8 cellular contexts compared by ENCODE assay signal in genomic region chr3:123642182-123642956, GRCh38. TPM values are rescaled to one million over a fixed set of nuclear protein-coding genes. Genes with fewer than 3 reads are reported as not detected.
A peak's percentile ranks its signal among the peaks of the same experiment; 100 is the strongest.
DNase-seq lines count a peak whose midpoint lies in the region; ATAC-seq and TF ChIP-seq lines count a peak whose summit lies in the region.

No MANE protein-coding gene starts in this region.

- peak; percentile 74 for ATAC-seq in GM21390 (IDR thresholded peaks at IDR 0.05; ENCODE audit: unreplicated experiment)
- peak; percentile 50 for ATAC-seq in omental fat pad (ENCODE audit: low FRiP score)

- H3K9me2 ChIP-seq in OCI-LY1 (ENCODE audit: low read depth, low read length) = no peaks in the 10 kb centered on the region

- no peak overlapping the region for H3K4me2 ChIP-seq in OCI-LY1 (ENCODE audit: low read length)

- H3F3A ChIP-seq in OCI-LY1 (ENCODE audit: insufficient read depth, low read length) = no peaks in the 10 kb centered on the region

- intact Hi-C loops in uterus (cut with DNase I; ENCODE audit: low total_unique reads) = no loop called here

- H3K9ac ChIP-seq in OCI-LY1 (ENCODE audit: low read length) = no peak overlapping the region

- H3K4me1 ChIP-seq in OCI-LY1 (ENCODE audit: insufficient read depth, low read length, severe bottlenecking) (no peaks in the 10 kb centered on the region), uterus (no peaks in the 10 kb centered on the region)

- no peaks in the 10 kb centered on the region for H3K36me3 ChIP-seq in OCI-LY1 (ENCODE audit: insufficient read depth, low read length)
- H3K36me3 ChIP-seq in uterus = no peaks in the 10 kb centered on the region

- no peaks in the 10 kb centered on the region for H4K20me1 ChIP-seq in OCI-LY1 (ENCODE audit: insufficient read depth, low read length)

- DNase-seq in DMS53 treated with DMSO at 0.1 percent for 48 hours (lab: John Stamatoyannopoulos, UW; ENCODE audit: unreplicated experiment) = peak; percentile 58
- DNase-seq in HS-27A (ENCODE audit: low read depth) = peak; percentile 86
- DNase-seq in activated T-cell treated with anti-CD3 and anti-CD28 coated beads for 48 hours (ENCODE audit: low read depth) = peak; percentile 54
- peak; percentile 88 to 93 for DNase-seq in foreskin fibroblast
- peak; percentile 50 for DNase-seq in omental fat pad (ENCODE audit: low spot score)
- DNase-seq in uterus = peak; percentile 82 to 91

- TF ChIP-seq CTCF in OCI-LY1 (IDR thresholded peaks at IDR 0.05; ENCODE audit: low read length) = peak; percentile 95
- peak; percentile 90 for TF ChIP-seq CTCF in foreskin fibroblast (IDR thresholded peaks at IDR 0.05; ENCODE audit: low read depth, low read length)
- TF ChIP-seq CTCF in omental fat pad (IDR thresholded peaks at IDR 0.05) = no peak
- TF ChIP-seq CTCF in uterus (IDR thresholded peaks at IDR 0.05) = peak; percentile 78 to 83 (median 81)

- TF ChIP-seq POLR2A in uterus (IDR thresholded peaks at IDR 0.05) = no peak

- no peaks in the 10 kb centered on the region for H3K79me2 ChIP-seq in OCI-LY1 (ENCODE audit: insufficient read depth, low read length)

- H3K9me3 ChIP-seq in OCI-LY1 (ENCODE audit: low read length) (no peaks in the 10 kb centered on the region), uterus (no peaks in the 10 kb centered on the region)

- H2AFZ ChIP-seq in OCI-LY1 (ENCODE audit: low read length) = no peak overlapping the region

- H3K27ac ChIP-seq in OCI-LY1 (ENCODE audit: low read depth, low read length, poor library complexity, severe bottlenecking) (no peak overlapping the region), uterus (peak overlapping the region; percentile 67 to 71)

- H3K27me3 ChIP-seq in OCI-LY1 (ENCODE audit: insufficient read depth, low read length) (no peaks in the 10 kb centered on the region), uterus (no peaks in the 10 kb centered on the region)

- no peak overlapping the region for H3K4me3 ChIP-seq in OCI-LY1 (ENCODE audit: low read depth, low read length, poor library complexity, severe bottlenecking)
- H3K4me3 ChIP-seq in foreskin fibroblast (ENCODE audit: low read depth in 1 of 2, low read length in 2 of 2) = no peak overlapping the region
- H3K4me3 ChIP-seq in uterus = no peak overlapping the region

RNA-seq across cellular contexts. Expression of gene HACD2, which starts 57.5 kb away (rescaled TPM):
- total RNA-seq in omental fat pad = 10 to 100 TPM; 31.7 to 44.9 (median 34.0) TPM
- 10 to 100 TPM; 21.5 to 38.0 (median 28.8) TPM for total RNA-seq in uterus

Comparison
In these comparisons a context has a peak if more than half of its experiments do, and no peak if none do; other contexts are left out.
1. CTCF ChIP-seq: peak in OCI-LY1 (single experiment), foreskin fibroblast (single experiment) and uterus (4 of 4); none in omental fat pad (0 of 3).
2. Peak in every context shown above with its lines, with median percentiles within 50 percentile points of each other: DNase-seq.